1 cellular context compared by ENCODE assay signal in genomic region chr12:84982888-84983287, GRCh38.
TF ChIP-seq lines count a peak whose summit lies in the region.

No MANE protein-coding gene starts in this region.

TF ChIP-seq in H1, 55 proteins besides CTCF, POLR2A, EP300 and RAD21 (continued from another document):
- TF ChIP-seq ATF2 (IDR thresholded peaks at IDR 0.05; ENCODE audit: low read length) (no peak), MAX (IDR thresholded peaks at IDR 0.05) (no peak), CTBP2 (IDR thresholded peaks at IDR 0.05; ENCODE audit: borderline replicate concordance, insufficient read depth, insufficient read length, low read length) (no peak), FOSL1 (IDR thresholded peaks at IDR 0.05; ENCODE audit: insufficient read depth, low read depth, low read length) (no peak), KDM4A (IDR thresholded peaks at IDR 0.05; ENCODE audit: low read depth, low read length, severe bottlenecking) (no peak), GTF2F1 (IDR thresholded peaks at IDR 0.05; ENCODE audit: borderline replicate concordance, low read depth, low read length) (no peak), EGR1 (IDR thresholded peaks at IDR 0.05; ENCODE audit: borderline replicate concordance, low read depth, low read length) (no peak), USF2 (IDR thresholded peaks at IDR 0.05; ENCODE audit: low read length) (no peak), POU5F1 (IDR thresholded peaks at IDR 0.05; ENCODE audit: low read depth, low read length) (no peak), NANOG (IDR thresholded peaks at IDR 0.05; ENCODE audit: insufficient read depth, low read depth, low read length, poor library complexity, severe bottlenecking) (no peak), CHD2 (IDR thresholded peaks at IDR 0.05; ENCODE audit: low read length) (no peak), JUND (IDR thresholded peaks at IDR 0.05; ENCODE audit: low read length) (no peak), SRF (IDR thresholded peaks at IDR 0.05; ENCODE audit: low read depth, low read length) (no peak), ASH2L (IDR thresholded peaks at IDR 0.05; ENCODE audit: low read length) (no peak)
